9 cellular contexts compared by ENCODE assay signal in genomic region chr7:24701232-24701898, GRCh38. TPM values are rescaled to one million over a fixed set of nuclear protein-coding genes. Genes with fewer than 3 reads are reported as not detected.
DNase-seq lines count a peak whose midpoint lies in the region; ATAC-seq, FAIRE-seq and TF ChIP-seq lines count a peak whose summit lies in the region.
"Had no signal": no experiment of that assay in that cellular context is flagged by ENCODE, and none has a peak within 500 bp of the region (broad histone marks: within the 10 kb centered on the region; RNA-seq: fewer than 3 reads in every experiment).

No MANE protein-coding gene starts in this region.

- H3K27ac ChIP-seq in RWPE1: peak overlapping the region; percentile 62
- H3K27ac ChIP-seq in foreskin keratinocyte: no peak overlapping the region
- H3K27ac ChIP-seq in skeletal muscle tissue (ENCODE audit: low read depth, low read length): peak overlapping the region; percentile 1

- H3K36me3 ChIP-seq in skeletal muscle tissue (ENCODE audit: control insufficient read depth in 3 of 3, insufficient read depth in 3 of 3, low read length in 3 of 3): no peaks in the 10 kb centered on the region

- POLR2A ChIA-PET in RWPE1 (lab: Yijun Ruan, JAX; ENCODE audit: low non-redundant PET): no interaction called here

- peak; percentile 57 for ATAC-seq in foreskin keratinocyte
- ATAC-seq: mucosa of descending colon had no signal

- FAIRE-seq in H54 (lab: Jason Lieb, UNC): peak; percentile 98

- TF ChIP-seq CTCF in RWPE1 (conservative IDR thresholded peaks at IDR 0.05; ENCODE audit: low read depth) (no peak), foreskin keratinocyte (conservative IDR thresholded peaks at IDR 0.05) (no peak)

- no peaks in the 10 kb centered on the region for H3K27me3 ChIP-seq in foreskin keratinocyte
- H3K27me3 ChIP-seq in skeletal muscle tissue (ENCODE audit: control insufficient read depth in 3 of 3, insufficient read depth in 3 of 3, low read length in 3 of 3): no peaks in the 10 kb centered on the region

- DNase-seq in H54 (ENCODE audit: insufficient read length, low spot score): peak; percentile 75
- peak; percentile 70 for DNase-seq in RWPE1 (ENCODE audit: low spot score)
- peak; percentile 56 to 84 for DNase-seq in foreskin keratinocyte
- no peak for DNase-seq in NCI-H187 treated with DMSO at 0.1 percent for 48 hours (lab: John Stamatoyannopoulos, UW)
- no peak for DNase-seq in effector CD4-positive, alpha-beta T cell
- DNase-seq in activated CD4-positive, alpha-beta T cell treated with anti-CD3 and anti-CD28 coated beads, Interleukin-2, amount 50 U/mL, for 4 hours: no peak
- DNase-seq: effector CD8-positive, alpha-beta T cell; mucosa of descending colon had no signal

- H3K4me3 ChIP-seq in skeletal muscle tissue (ENCODE audit: low read length in 3 of 3): no peak overlapping the region
- H3K4me3 ChIP-seq: mucosa of descending colon had no signal

- H3K9ac ChIP-seq in skeletal muscle tissue (ENCODE audit: low read depth in 1 of 3, low read length in 3 of 3): peak overlapping the region in 2 of 3 donors; percentile 35 to 54

- TF ChIP-seq POLR2A in H54 (IDR thresholded peaks at IDR 0.05; ENCODE audit: low read depth, low read length): no peak

- no peaks in the 10 kb centered on the region for H3K9me3 ChIP-seq in skeletal muscle tissue (ENCODE audit: control insufficient read depth in 3 of 3, low read length in 3 of 3)
- H3K9me3 ChIP-seq: mucosa of descending colon had no signal

- H3K4me1 ChIP-seq in foreskin keratinocyte: peaks cover 20% of the 10 kb centered on the region
- peaks cover 56 to 57% (median 57%) of the 10 kb centered on the region in 3 donors for H3K4me1 ChIP-seq in skeletal muscle tissue (ENCODE audit: control insufficient read depth in 3 of 3, insufficient read depth in 3 of 3, low read length in 3 of 3)

- CTCF ChIA-PET in RWPE1 (lab: Yijun Ruan, JAX): interaction anchor here (0.6 kb wide), 3 partner anchors 36 to 1346 kb away, joined by 3 to 5 read pairs (median 3); no protein-coding TSS in a partner anchor

RNA-seq across cellular contexts. Expression of gene GSDME, which starts 55.9 kb away (rescaled TPM):
- total RNA-seq in foreskin keratinocyte (57.0 and 68.5 TPM in 2 replicates), skeletal muscle tissue (11.0 TPM)
- polyA plus RNA-seq in foreskin keratinocyte: 53.2 and 64.3 TPM in 2 replicates

Comparison
In these comparisons a context has a peak if more than half of its experiments do, and no peak if none do; other contexts are left out.
1. DNase-seq: peak in H54 (single experiment), RWPE1 (single experiment) and foreskin keratinocyte (2 of 2); none in NCI-H187 treated with DMSO at 0.1 percent for 48 hours (single experiment), effector CD4-positive, alpha-beta T cell (single experiment) and activated CD4-positive, alpha-beta T cell treated with anti-CD3 and anti-CD28 coated beads, Interleukin-2, amount 50 U/mL, for 4 hours (0 of 2).